ENCODE assay signal across 10 cellular contexts in the genomic region with DNA sequence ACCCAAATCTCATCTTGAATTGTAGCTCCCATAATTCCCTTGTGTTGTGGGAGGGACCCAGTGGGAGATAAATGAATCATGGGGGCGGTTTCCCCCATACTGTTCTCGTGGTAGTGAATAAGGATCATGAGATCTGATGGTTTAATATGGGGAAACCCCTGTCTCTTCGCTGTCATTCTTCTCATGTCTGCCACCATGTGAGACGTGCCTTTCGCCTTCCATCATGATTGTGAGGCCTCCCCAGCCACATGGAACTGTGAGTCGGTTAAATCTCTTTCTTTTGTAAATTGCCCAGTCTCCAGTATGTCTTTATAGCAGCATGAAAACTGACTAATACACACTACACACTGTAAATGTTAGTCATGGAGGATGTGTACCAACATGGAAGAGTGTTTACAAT. TPM values are rescaled to one million over a fixed set of nuclear protein-coding genes. Genes with fewer than 3 reads are reported as not detected.
A peak's percentile ranks its signal among the peaks of the same experiment; 100 is the strongest.
DNase-seq lines count a peak whose midpoint lies in the region; ATAC-seq and TF ChIP-seq lines count a peak whose summit lies in the region.
"Not testable (repeated sequence)": the region's sequence is repeated elsewhere in the genome, so short reads cannot be mapped to it uniquely, and the experiment has no call there.
"Had no signal": no experiment of that assay in that cellular context is flagged by ENCODE, and none has a peak within 500 bp of the region (broad histone marks: within the 10 kb centered on the region; RNA-seq: fewer than 3 reads in every experiment).

No MANE protein-coding gene starts in this region.

- peaks cover 30% of the 10 kb centered on the region for H3K36me3 Mint-ChIP-seq in activated naive CD4-positive, alpha-beta T cell treated with anti-CD3 and anti-CD28 coated beads for 36 hours (ENCODE audit: low read depth)
- H3K36me3 Mint-ChIP-seq in natural killer cell, result not testable (repeated sequence)

- H3K27me3 ChIP-seq in OCI-LY3 (ENCODE audit: low read depth, low read length); mammary epithelial cell (ENCODE audit: insufficient read depth, low read length): not testable (repeated sequence)

- H3K79me2 ChIP-seq in OCI-LY3 (ENCODE audit: low read length); mammary epithelial cell (ENCODE audit: insufficient read depth, low read length): not testable (repeated sequence)

- peak overlapping the region; percentile 22; the same call in 1 of the 2 replicates for H2AFZ ChIP-seq in OCI-LY3 (ENCODE audit: low read depth, low read length)
- not testable (repeated sequence) for H2AFZ ChIP-seq in mammary epithelial cell (ENCODE audit: low read depth, low read length)

- not testable (repeated sequence) for BruUV-seq in mammary epithelial cell (replicated peaks; lab: Mats Ljungman, UMichigan)

- peak overlapping the region; percentile 20; the same call in 1 of the 2 replicates for H3K4me2 ChIP-seq in OCI-LY3 (ENCODE audit: low read length)
- not testable (repeated sequence) for H3K4me2 ChIP-seq in mammary epithelial cell (ENCODE audit: insufficient read depth, low read depth, low read length)

- not testable (repeated sequence) for TF ChIP-seq CTCF in OCI-LY3 (IDR thresholded peaks at IDR 0.05; ENCODE audit: low read depth, low read length); mammary epithelial cell (conservative IDR thresholded peaks at IDR 0.05 in 1 of 2, IDR thresholded peaks at IDR 0.05 in 1 of 2; ENCODE audit: extremely low read depth in 1 of 2, insufficient read depth in 1 of 2, low read depth in 1 of 2, low read length in 2 of 2); natural killer cell (IDR thresholded peaks at IDR 0.05)

- DNase-seq in activated CD4-positive, alpha-beta T cell treated with anti-CD3 and anti-CD28 coated beads for 4 hours, result peak; percentile 47 to 50
- peak; percentile 52 for DNase-seq in activated T-cell treated with anti-CD3 and anti-CD28 coated beads for 24 hours (ENCODE audit: low read depth)
- DNase-seq in activated naive CD4-positive, alpha-beta T cell treated with anti-CD3 and anti-CD28 coated beads for 36 hours, result peak; percentile 83
- DNase-seq in mammary epithelial cell, result peak; percentile 67
- not testable (repeated sequence) for DNase-seq in natural killer cell
- peak; percentile 20 to 41 for DNase-seq in stimulated activated CD8-positive, alpha-beta memory T cell treated with anti-CD3 and anti-CD28 coated beads, Interleukin-15, amount 100 ng/mL, for 48 hours (ENCODE audit: low read depth in 2 of 2)

- H3K4me3 Mint-ChIP-seq in activated naive CD4-positive, alpha-beta T cell treated with anti-CD3 and anti-CD28 coated beads for 36 hours, result peak overlapping the region; percentile 66
- H3K4me3 Mint-ChIP-seq in natural killer cell, result not testable (repeated sequence)

- peak overlapping the region; percentile 14; the same call in 1 of the 2 replicates for H3K4me3 ChIP-seq in OCI-LY3 (ENCODE audit: low read length)
- H3K4me3 ChIP-seq in mammary epithelial cell (replicated peaks in 1 of 3; ENCODE audit: insufficient read depth in 1 of 3, low read depth in 2 of 3, low read length in 3 of 3), result not testable (repeated sequence)

- in situ Hi-C loops in mammary epithelial cell (cut with MboI; ENCODE audit: low sequenced_read_pairs in 2 of 2), result not testable (repeated sequence)

- H3K4me1 ChIP-seq in OCI-LY3 (ENCODE audit: low read length) (peaks cover 24% of the 10 kb centered on the region), mammary epithelial cell (ENCODE audit: insufficient read depth, low read length) (peaks cover 21% of the 10 kb centered on the region)

- peaks cover 71% of the 10 kb centered on the region for H3K4me1 Mint-ChIP-seq in activated naive CD4-positive, alpha-beta T cell treated with anti-CD3 and anti-CD28 coated beads for 36 hours (ENCODE audit: low read depth)
- H3K4me1 Mint-ChIP-seq in natural killer cell, result peaks cover 6 to 16% of the 10 kb centered on the region in 2 donors

- not testable (repeated sequence) for H4K20me1 ChIP-seq in OCI-LY3 (ENCODE audit: insufficient read depth, low read length); mammary epithelial cell (ENCODE audit: insufficient read depth, low read length)

- CTCF ChIA-PET in activated naive CD4-positive, alpha-beta T cell treated with anti-CD3 and anti-CD28 coated beads for 36 hours (lab: Charles Lee), result interaction anchor here (1.0 kb wide), 2 partner anchors 8 to 83 kb away, joined by 3 read pairs; no protein-coding TSS in a partner anchor
- CTCF ChIA-PET in mammary epithelial cell (lab: Charles Lee; ENCODE audit: low non-redundant PET), result not testable (repeated sequence)

- 74% methylated on average over 6 of the region's 6 CpGs for WGBS in mammary epithelial cell (ENCODE audit: low coverage, missing lambda C conversion rate)

- peak overlapping the region; percentile 96 for H3K27ac Mint-ChIP-seq in activated naive CD4-positive, alpha-beta T cell treated with anti-CD3 and anti-CD28 coated beads for 36 hours
- H3K27ac Mint-ChIP-seq in natural killer cell, result not testable (repeated sequence)

- peaks cover 15% of the 10 kb centered on the region for H3K36me3 ChIP-seq in OCI-LY3 (replicated peaks; ENCODE audit: low read depth, low read length)
- not testable (repeated sequence) for H3K36me3 ChIP-seq in mammary epithelial cell (ENCODE audit: insufficient read depth, low read length)

- peaks cover 18% of the 10 kb centered on the region for H3K9me3 ChIP-seq in OCI-LY3 (ENCODE audit: insufficient read depth, low read length)
- H3K9me3 ChIP-seq in mammary epithelial cell (replicated peaks; ENCODE audit: insufficient read depth, low read length), result not testable (repeated sequence)

- dilution Hi-C loops in mammary epithelial cell (cut with HindIII; ENCODE audit: low sequenced_read_pairs), result not testable (repeated sequence)

- not testable (repeated sequence) for H3K9ac ChIP-seq in OCI-LY3 (ENCODE audit: low read length); mammary epithelial cell (ENCODE audit: insufficient read depth, low read length)

- H3K9me3 Mint-ChIP-seq in activated naive CD4-positive, alpha-beta T cell treated with anti-CD3 and anti-CD28 coated beads for 36 hours, result peaks cover 27% of the 10 kb centered on the region
- H3K9me3 Mint-ChIP-seq in natural killer cell, result not testable (repeated sequence)

- H3K27ac ChIP-seq in OCI-LY3 (ENCODE audit: low read length); mammary epithelial cell (ENCODE audit: insufficient read depth, low read depth, low read length): not testable (repeated sequence)

- not testable (repeated sequence) for H3K27me3 Mint-ChIP-seq in activated naive CD4-positive, alpha-beta T cell treated with anti-CD3 and anti-CD28 coated beads for 36 hours (ENCODE audit: low read depth); natural killer cell (ENCODE audit: low read depth in 2 of 2)

- intact Hi-C loops in activated naive CD4-positive, alpha-beta T cell treated with anti-CD3 and anti-CD28 coated beads for 36 hours (cut with micrococcal nuclease), result loop anchor here (1.0 to 5.0 kb wide), 9 partner anchors 10 to 192 kb away; a partner anchor contains a TSS
- intact Hi-C loops in mammary epithelial cell (cut with micrococcal nuclease); natural killer cell (cut with micrococcal nuclease): not testable (repeated sequence)

- peak in 2 of 3 donors; percentile 15 to 37 for ATAC-seq in natural killer cell

RNA-seq across cellular contexts. Expression of a gene that starts 12.6 kb away (rescaled TPM):
- total RNA-seq in activated naive CD4-positive, alpha-beta T cell treated with anti-CD3 and anti-CD28 coated beads for 36 hours, result 10 to 100 TPM; 93.9 to 96.9 TPM
- total RNA-seq in mammary epithelial cell (10 to 100 TPM; 50.2 to 92.2 TPM), natural killer cell (100 to 1,000 TPM in 1 of 3 donors, 10 to 100 TPM in 2; 87.3 to 121 (median 93.8) TPM)
- 48.5 TPM for polyA plus RNA-seq in mammary epithelial cell
- 69.2 TPM for polyA minus RNA-seq in mammary epithelial cell

RNA-seq across cellular contexts. Expression of a gene that starts 37.2 kb away (rescaled TPM):
- 1 to 10 TPM; 5.2 to 5.8 TPM for total RNA-seq in activated naive CD4-positive, alpha-beta T cell treated with anti-CD3 and anti-CD28 coated beads for 36 hours
- 10 to 100 TPM in 1 of 2 donors, under 1 TPM in 1; 0.49 to 12.8 TPM for total RNA-seq in mammary epithelial cell
- 0.01 TPM for polyA plus RNA-seq in mammary epithelial cell
- polyA minus RNA-seq in mammary epithelial cell, result not detected
- under 1 TPM in 1 of 3 donors, not detected in 2; 0.25 TPM for total RNA-seq in natural killer cell
- total RNA-seq: RPMI7951, SJCRH30 had no signal
- polyA plus RNA-seq: immature natural killer cell had no signal

RNA-seq across cellular contexts. Expression of a gene that starts 50.7 kb away (rescaled TPM):
- total RNA-seq in activated naive CD4-positive, alpha-beta T cell treated with anti-CD3 and anti-CD28 coated beads for 36 hours, result 10 to 100 TPM; 51.4 to 52.0 TPM
- total RNA-seq in mammary epithelial cell (10 to 100 TPM; 56.1 to 68.8 TPM), natural killer cell (10 to 100 TPM; 30.7 to 49.1 (median 42.6) TPM)
- polyA plus RNA-seq in mammary epithelial cell, result 77.6 TPM
- polyA minus RNA-seq in mammary epithelial cell, result 10.8 TPM
